8 cellular contexts compared by ENCODE assay signal in genomic region chr21:35528109-35529042, GRCh38.
A peak's percentile ranks its signal among the peaks of the same experiment; 100 is the strongest.
DNase-seq lines count a peak whose midpoint lies in the region; ATAC-seq and TF ChIP-seq lines count a peak whose summit lies in the region.

No MANE protein-coding gene starts in this region.

- no peaks in the 10 kb centered on the region for H3K9me3 ChIP-seq in right lobe of liver
- H3K9me3 ChIP-seq in endodermal cell (ENCODE audit: control insufficient read depth, low read length), result peaks cover 16% of the 10 kb centered on the region

- no peak overlapping the region for H3K9ac ChIP-seq in endodermal cell (ENCODE audit: extremely low read depth, low read length, poor library complexity, severe bottlenecking)

- DNase-seq in NCI-H510A treated with DMSO at 0.1 percent for 48 hours (lab: John Stamatoyannopoulos, UW), result peak; percentile 22
- no peak for DNase-seq in NCI-H510A (lab: John Stamatoyannopoulos, UW)
- peak; percentile 32 for DNase-seq in SIG-M5 (lab: John Stamatoyannopoulos, UW)
- DNase-seq in activated naive CD8-positive, alpha-beta T cell treated with anti-CD3 and anti-CD28 coated beads for 36 hours, result peak; percentile 45
- DNase-seq in right lobe of liver, result peak in 2 of 3 donors; percentile 26 to 51
- peak; percentile 34 for DNase-seq in stimulated activated naive CD4-positive, alpha-beta T cell treated with Interleukin-2 at 50 U/mL for 16 hours (lab: John Stamatoyannopoulos, UW)
- no peak for DNase-seq in endodermal cell

- no peak for TF ChIP-seq CTCF in right lobe of liver (IDR thresholded peaks at IDR 0.05)
- TF ChIP-seq CTCF in endodermal cell (conservative IDR thresholded peaks at IDR 0.05), result no peak

- TF ChIP-seq POLR2A in right lobe of liver (IDR thresholded peaks at IDR 0.05), result no peak

- peaks cover 31% of the 10 kb centered on the region for H3K4me1 Mint-ChIP-seq in activated naive CD8-positive, alpha-beta T cell treated with anti-CD3 and anti-CD28 coated beads for 36 hours
- peaks cover 32% of the 10 kb centered on the region for H3K4me1 Mint-ChIP-seq in endodermal cell

- H3K27me3 ChIP-seq in right lobe of liver, result no peaks in the 10 kb centered on the region
- peaks cover 23% of the 10 kb centered on the region for H3K27me3 ChIP-seq in endodermal cell (ENCODE audit: control insufficient read depth, insufficient read depth, low read length, poor library complexity, severe bottlenecking)

- H3K9me3 Mint-ChIP-seq in activated naive CD8-positive, alpha-beta T cell treated with anti-CD3 and anti-CD28 coated beads for 36 hours, result no peaks in the 10 kb centered on the region
- no peaks in the 10 kb centered on the region for H3K9me3 Mint-ChIP-seq in endodermal cell

- H3K4me1 ChIP-seq in right lobe of liver, result no peaks in the 10 kb centered on the region
- H3K4me1 ChIP-seq in endodermal cell (ENCODE audit: control insufficient read depth, insufficient read depth, low read length), result peaks cover 12% of the 10 kb centered on the region

- WGBS in right lobe of liver (ENCODE audit: insufficient coverage, low coverage, low lambda C conversion rate, missing lambda C conversion rate), result 62% methylated on average over 5 of the region's 18 CpGs
- WGBS in endodermal cell (ENCODE audit: insufficient coverage in 1 of 2, insufficient read length in 1 of 2), 2 experiments, result 94% methylated on average over 9 to 18 of the region's 18 CpGs

- H3K27ac Mint-ChIP-seq in activated naive CD8-positive, alpha-beta T cell treated with anti-CD3 and anti-CD28 coated beads for 36 hours, result peak overlapping the region; percentile 88
- H3K27ac Mint-ChIP-seq in endodermal cell, result no peak overlapping the region

- H3K27me3 Mint-ChIP-seq in activated naive CD8-positive, alpha-beta T cell treated with anti-CD3 and anti-CD28 coated beads for 36 hours, result no peaks in the 10 kb centered on the region
- peaks cover 57% of the 10 kb centered on the region for H3K27me3 Mint-ChIP-seq in endodermal cell (ENCODE audit: insufficient read depth)

- H3K36me3 ChIP-seq in right lobe of liver, result no peaks in the 10 kb centered on the region
- no peaks in the 10 kb centered on the region for H3K36me3 ChIP-seq in endodermal cell (ENCODE audit: control insufficient read depth, insufficient read depth, low read length)

- peak; percentile 38 to 49 (median 40) for ATAC-seq in right lobe of liver
- ATAC-seq in HG03571 (IDR thresholded peaks at IDR 0.05; ENCODE audit: unreplicated experiment), result no peak

- H3K27ac ChIP-seq in right lobe of liver, result peak overlapping the region in 1 of 3 donors; percentile 1
- H3K27ac ChIP-seq in endodermal cell (ENCODE audit: low read depth, low read length), result no peak overlapping the region

- no peaks in the 10 kb centered on the region for H3K36me3 Mint-ChIP-seq in activated naive CD8-positive, alpha-beta T cell treated with anti-CD3 and anti-CD28 coated beads for 36 hours
- H3K36me3 Mint-ChIP-seq in endodermal cell (ENCODE audit: low read depth), result no peaks in the 10 kb centered on the region

- H3K4me3 Mint-ChIP-seq in activated naive CD8-positive, alpha-beta T cell treated with anti-CD3 and anti-CD28 coated beads for 36 hours, result peak overlapping the region; percentile 81
- H3K4me3 Mint-ChIP-seq in endodermal cell, result no peak overlapping the region

- H3K4me3 ChIP-seq in right lobe of liver (peak overlapping the region in 1 of 3 donors; percentile 28), endodermal cell (ENCODE audit: low read length) (no peak overlapping the region)

- intact Hi-C loops in right lobe of liver (cut with DNase I), result no loop called here

Comparison
In these comparisons a context has a peak if more than half of its experiments do, and no peak if none do; other contexts are left out.
1. DNase-seq: peak in NCI-H510A treated with DMSO at 0.1 percent for 48 hours (single experiment), SIG-M5 (single experiment), activated naive CD8-positive, alpha-beta T cell treated with anti-CD3 and anti-CD28 coated beads for 36 hours (single experiment), right lobe of liver (2 of 3) and stimulated activated naive CD4-positive, alpha-beta T cell treated with Interleukin-2 at 50 U/mL for 16 hours (single experiment); none in NCI-H510A (single experiment) and endodermal cell (single experiment).